ENCODE assay signal across 15 cellular contexts in the genomic region with DNA sequence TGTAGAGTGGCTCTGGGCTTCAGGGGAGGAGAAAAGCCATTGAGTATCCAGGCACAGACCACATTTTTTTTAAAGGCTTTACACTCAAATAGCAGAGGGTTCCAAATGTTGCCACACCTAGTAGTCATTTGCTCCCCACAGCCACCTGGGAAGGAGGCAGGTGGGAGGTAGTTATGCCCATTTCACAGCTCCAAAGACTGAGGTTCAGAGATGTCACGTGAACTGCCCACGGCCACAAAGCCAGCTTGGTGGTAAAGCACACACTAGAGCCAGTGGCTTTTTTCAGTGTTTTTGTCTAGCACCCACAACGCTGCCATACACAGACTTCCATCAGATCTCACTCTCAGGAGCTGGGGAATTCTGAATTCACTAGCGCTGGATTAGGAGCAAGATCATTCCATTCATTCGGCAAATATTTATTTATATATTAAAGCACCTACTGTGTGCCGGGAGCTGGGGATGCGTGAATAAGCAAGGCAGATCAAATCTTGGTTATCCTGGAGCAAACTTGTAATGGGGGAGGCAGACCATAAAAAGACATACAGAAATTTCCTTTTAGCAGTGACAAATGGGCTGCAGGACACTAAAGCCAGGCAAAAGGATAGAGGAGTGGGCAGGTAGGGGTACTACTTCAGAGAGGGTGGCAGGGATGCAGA. TPM values are rescaled to one million over a fixed set of nuclear protein-coding genes. Genes with fewer than 3 reads are reported as not detected.
DNase-seq lines count a peak whose midpoint lies in the region; ATAC-seq and TF ChIP-seq lines count a peak whose summit lies in the region.
"Had no signal": no experiment of that assay in that cellular context is flagged by ENCODE, and none has a peak within 500 bp of the region (broad histone marks: within the 10 kb centered on the region; RNA-seq: fewer than 3 reads in every experiment).

No MANE protein-coding gene starts in this region.

- H3K27me3 Mint-ChIP-seq in CD4-positive, CD25-positive, alpha-beta regulatory T cell, result peaks cover 21% of the 10 kb centered on the region
- no peaks in the 10 kb centered on the region for H3K27me3 Mint-ChIP-seq in activated CD8-positive, alpha-beta T cell treated with anti-CD3 and anti-CD28 coated beads for 36 hours
- H3K27me3 Mint-ChIP-seq in effector memory CD8-positive, alpha-beta T cell, result no peaks in the 10 kb centered on the region

- intact Hi-C loops in activated CD8-positive, alpha-beta T cell treated with anti-CD3 and anti-CD28 coated beads for 36 hours (cut with micrococcal nuclease), result no loop called here

- no peak for ATAC-seq in CD4-positive, CD25-positive, alpha-beta regulatory T cell (ENCODE audit: low read depth in 2 of 2)
- peak; percentile 11 for ATAC-seq in activated CD8-positive, alpha-beta T cell treated with anti-CD3 and anti-CD28 coated beads for 36 hours
- ATAC-seq in effector memory CD8-positive, alpha-beta T cell (replicated peaks), result peak; percentile 55
- no peak for ATAC-seq in HG03025 (IDR thresholded peaks at IDR 0.05; ENCODE audit: low FRiP score, unreplicated experiment)

- peaks cover 5 to 40% (median 28%) of the 10 kb centered on the region in 4 donors for H3K4me1 Mint-ChIP-seq in CD4-positive, CD25-positive, alpha-beta regulatory T cell
- peaks cover 55% of the 10 kb centered on the region for H3K4me1 Mint-ChIP-seq in activated CD8-positive, alpha-beta T cell treated with anti-CD3 and anti-CD28 coated beads for 36 hours (ENCODE audit: low read depth)
- peaks cover 38 to 59% of the 10 kb centered on the region in 2 donors for H3K4me1 Mint-ChIP-seq in effector memory CD8-positive, alpha-beta T cell (ENCODE audit: low read depth in 2 of 2)

- DNase-seq in CD4-positive, CD25-positive, alpha-beta regulatory T cell, result no peak
- peak; percentile 4 for DNase-seq in H7
- DNase-seq in activated CD8-positive, alpha-beta T cell treated with anti-CD3 and anti-CD28 coated beads for 36 hours, result peak; percentile 42
- peak in 1 of 3 experiments; percentile 33 for DNase-seq in effector memory CD8-positive, alpha-beta T cell
- no peak for DNase-seq in NCI-H526 (lab: John Stamatoyannopoulos, UW)
- no peak for DNase-seq in AG08396 (ENCODE audit: low spot score)
- DNase-seq: DND-41, GM23248, NCI-H1417, NCI-H187 treated with DMSO at 0.1 percent for 48 hours, Peyer's patch, Right ventricle myocardium superior, SK-N-SH, T-helper 1 cell had no signal

- POLR2A ChIA-PET in activated CD8-positive, alpha-beta T cell treated with anti-CD3 and anti-CD28 coated beads for 36 hours (lab: Charles Lee), result no interaction called here

- H3K27ac Mint-ChIP-seq in CD4-positive, CD25-positive, alpha-beta regulatory T cell, result peak overlapping the region in 2 of 3 donors; percentile 15 to 53
- H3K27ac Mint-ChIP-seq in activated CD8-positive, alpha-beta T cell treated with anti-CD3 and anti-CD28 coated beads for 36 hours, result no peak overlapping the region
- H3K27ac Mint-ChIP-seq in effector memory CD8-positive, alpha-beta T cell, result peak overlapping the region; percentile 9 to 47

- H3K4me1 ChIP-seq in CD4-positive, CD25-positive, alpha-beta regulatory T cell (ENCODE audit: control insufficient read depth, insufficient read depth, low read length, poor library complexity, severe bottlenecking), result peaks cover 12% of the 10 kb centered on the region

- no peak overlapping the region for H3K4me3 ChIP-seq in CD4-positive, CD25-positive, alpha-beta regulatory T cell (ENCODE audit: low read depth, low read length)
- H3K4me3 ChIP-seq in H7 (ENCODE audit: insufficient read depth, low read depth, low read length), result no peak overlapping the region
- H3K4me3 ChIP-seq: GM23248, Peyer's patch had no signal

- peaks cover 0 to 2% (median 0%) of the 10 kb centered on the region in 7 donors for H3K9me3 Mint-ChIP-seq in CD4-positive, CD25-positive, alpha-beta regulatory T cell
- H3K9me3 Mint-ChIP-seq in activated CD8-positive, alpha-beta T cell treated with anti-CD3 and anti-CD28 coated beads for 36 hours, result no peaks in the 10 kb centered on the region
- no peaks in the 10 kb centered on the region for H3K9me3 Mint-ChIP-seq in effector memory CD8-positive, alpha-beta T cell

- H3K4me3 Mint-ChIP-seq in CD4-positive, CD25-positive, alpha-beta regulatory T cell, result peak overlapping the region in 1 of 4 donors; percentile 61
- H3K4me3 Mint-ChIP-seq in activated CD8-positive, alpha-beta T cell treated with anti-CD3 and anti-CD28 coated beads for 36 hours, result no peak overlapping the region
- H3K4me3 Mint-ChIP-seq in effector memory CD8-positive, alpha-beta T cell, result peak overlapping the region in 1 of 2 donors; percentile 13

- no peaks in the 10 kb centered on the region for H3K36me3 Mint-ChIP-seq in CD4-positive, CD25-positive, alpha-beta regulatory T cell
- no peaks in the 10 kb centered on the region for H3K36me3 Mint-ChIP-seq in activated CD8-positive, alpha-beta T cell treated with anti-CD3 and anti-CD28 coated beads for 36 hours (ENCODE audit: low read depth)
- H3K36me3 Mint-ChIP-seq in effector memory CD8-positive, alpha-beta T cell (ENCODE audit: insufficient read depth), result peaks cover 39% of the 10 kb centered on the region

- CTCF ChIA-PET in activated CD8-positive, alpha-beta T cell treated with anti-CD3 and anti-CD28 coated beads for 36 hours (lab: Charles Lee), result interaction anchor here (1.0 to 1.3 kb wide), 3 partner anchors 10 to 92 kb away, joined by 3 to 4 read pairs (median 3); no protein-coding TSS in a partner anchor

- H3K9me3 ChIP-seq in CD4-positive, CD25-positive, alpha-beta regulatory T cell (ENCODE audit: control insufficient read depth in 2 of 2, low read length in 2 of 2), result no peaks in the 10 kb centered on the region
- H3K9me3 ChIP-seq: Peyer's patch, SK-N-SH had no signal

- H3K27ac ChIP-seq in CD4-positive, CD25-positive, alpha-beta regulatory T cell (ENCODE audit: insufficient read depth, low read length, poor library complexity, severe bottlenecking), result no peak overlapping the region
- H3K27ac ChIP-seq: GM23248, Peyer's patch had no signal

- no peaks in the 10 kb centered on the region for H3K36me3 ChIP-seq in CD4-positive, CD25-positive, alpha-beta regulatory T cell (ENCODE audit: control insufficient read depth, insufficient read depth, low read length)
- H3K36me3 ChIP-seq in H7 (replicated peaks; ENCODE audit: control insufficient read depth, insufficient read depth, low read length), result no peaks in the 10 kb centered on the region
- H3K36me3 ChIP-seq: Peyer's patch had no signal

- no peaks in the 10 kb centered on the region for H3K27me3 ChIP-seq in CD4-positive, CD25-positive, alpha-beta regulatory T cell (ENCODE audit: control insufficient read depth, insufficient read depth, low read length)
- no peaks in the 10 kb centered on the region for H3K27me3 ChIP-seq in H7 (ENCODE audit: control insufficient read depth, insufficient read depth, low read length)
- H3K27me3 ChIP-seq: Peyer's patch had no signal

- TF ChIP-seq CTCF in activated CD8-positive, alpha-beta T cell treated with anti-CD3 and anti-CD28 coated beads for 36 hours (IDR thresholded peaks at IDR 0.05), result no peak

RNA-seq across cellular contexts. Expression of gene WHRN, which starts 7.4 kb away (rescaled TPM):
- 24.2 TPM for total RNA-seq in CD4-positive, CD25-positive, alpha-beta regulatory T cell
- polyA plus RNA-seq in CD4-positive, CD25-positive, alpha-beta regulatory T cell, result 1 to 10 TPM in 3 of 4 donors, under 1 TPM in 1; 1.00 to 1.5 (median 1.4) TPM
- total RNA-seq in H7 (2014; rRNA removed; shearing (Covaris generic)), result 4.4 and 10.6 TPM in 2 replicates
- 10 to 100 TPM; 12.6 to 14.9 TPM for total RNA-seq in activated CD8-positive, alpha-beta T cell treated with anti-CD3 and anti-CD28 coated beads for 36 hours

Comparison
In these comparisons a context has a peak if more than half of its experiments do, and no peak if none do; other contexts are left out.
1. ATAC-seq: peak in activated CD8-positive, alpha-beta T cell treated with anti-CD3 and anti-CD28 coated beads for 36 hours (single experiment) and effector memory CD8-positive, alpha-beta T cell (single experiment); none in CD4-positive, CD25-positive, alpha-beta regulatory T cell (0 of 2) and HG03025 (single experiment).
2. DNase-seq: peak in H7 (single experiment) and activated CD8-positive, alpha-beta T cell treated with anti-CD3 and anti-CD28 coated beads for 36 hours (single experiment); none in CD4-positive, CD25-positive, alpha-beta regulatory T cell (0 of 3), NCI-H526 (0 of 2) and AG08396 (single experiment).